ENCODE assay signal across 1 cellular context in the genomic region with DNA sequence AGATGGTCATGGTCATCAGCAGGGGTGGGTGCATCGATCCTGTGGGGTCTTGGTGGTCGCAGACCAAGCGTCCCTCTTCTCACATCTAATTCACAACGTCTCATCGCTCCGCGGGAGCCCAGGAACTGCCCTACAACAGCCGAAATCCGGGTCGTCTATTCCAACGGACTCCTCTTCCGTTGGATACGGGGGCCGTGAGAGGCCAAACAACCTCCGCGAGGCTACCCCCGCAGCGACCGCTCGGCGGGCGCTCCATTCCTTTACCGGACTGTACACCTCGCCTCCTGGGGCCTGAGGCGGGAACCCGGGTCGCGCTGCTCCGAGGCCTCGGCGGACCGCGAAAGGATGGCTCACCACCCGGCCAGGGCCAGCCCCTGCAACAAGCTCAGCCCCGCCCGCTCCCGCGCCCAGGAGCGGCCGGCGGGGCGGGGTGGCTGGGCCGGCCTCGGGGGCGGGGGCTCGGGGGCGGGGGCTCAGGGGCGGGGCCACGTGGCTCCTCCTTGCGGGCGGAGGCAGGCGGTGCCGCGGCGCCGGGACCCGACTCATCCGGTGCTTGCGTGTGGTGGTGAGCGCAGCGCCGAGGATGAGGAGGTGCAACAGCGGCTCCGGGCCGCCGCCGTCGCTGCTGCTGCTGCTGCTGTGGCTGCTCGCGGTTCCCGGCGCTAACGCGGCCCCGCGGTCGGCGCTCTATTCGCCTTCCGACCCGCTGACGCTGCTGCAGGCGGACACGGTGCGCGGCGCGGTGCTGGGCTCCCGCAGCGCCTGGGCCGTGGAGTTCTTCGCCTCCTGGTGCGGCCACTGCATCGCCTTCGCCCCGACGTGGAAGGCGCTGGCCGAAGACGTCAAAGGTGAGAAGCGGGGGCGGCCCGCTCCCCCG.
A peak's percentile ranks its signal among the peaks of the same experiment; 100 is the strongest.
TF ChIP-seq lines count a peak whose summit lies in the region.

A gene with protein sequence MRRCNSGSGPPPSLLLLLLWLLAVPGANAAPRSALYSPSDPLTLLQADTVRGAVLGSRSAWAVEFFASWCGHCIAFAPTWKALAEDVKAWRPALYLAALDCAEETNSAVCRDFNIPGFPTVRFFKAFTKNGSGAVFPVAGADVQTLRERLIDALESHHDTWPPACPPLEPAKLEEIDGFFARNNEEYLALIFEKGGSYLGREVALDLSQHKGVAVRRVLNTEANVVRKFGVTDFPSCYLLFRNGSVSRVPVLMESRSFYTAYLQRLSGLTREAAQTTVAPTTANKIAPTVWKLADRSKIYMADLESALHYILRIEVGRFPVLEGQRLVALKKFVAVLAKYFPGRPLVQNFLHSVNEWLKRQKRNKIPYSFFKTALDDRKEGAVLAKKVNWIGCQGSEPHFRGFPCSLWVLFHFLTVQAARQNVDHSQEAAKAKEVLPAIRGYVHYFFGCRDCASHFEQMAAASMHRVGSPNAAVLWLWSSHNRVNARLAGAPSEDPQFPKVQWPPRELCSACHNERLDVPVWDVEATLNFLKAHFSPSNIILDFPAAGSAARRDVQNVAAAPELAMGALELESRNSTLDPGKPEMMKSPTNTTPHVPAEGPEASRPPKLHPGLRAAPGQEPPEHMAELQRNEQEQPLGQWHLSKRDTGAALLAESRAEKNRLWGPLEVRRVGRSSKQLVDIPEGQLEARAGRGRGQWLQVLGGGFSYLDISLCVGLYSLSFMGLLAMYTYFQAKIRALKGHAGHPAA (plus strand): TSS at position 545 of the 877 bp plus-strand sequence. CDS start 39 bp downstream, at position 584.

TF ChIP-seq in HepG2, 621 proteins besides CTCF, POLR2A, EP300 and RAD21 (continued from another document):
- TF ChIP-seq TBX2 (CRISPR knock-in tag; IDR thresholded peaks at IDR 0.05; ENCODE audit: borderline replicate concordance) (peak; percentile 61), EEA1 (CRISPR knock-in tag; IDR thresholded peaks at IDR 0.05; ENCODE audit: borderline replicate concordance) (no peak), KDM5B (CRISPR knock-in tag; IDR thresholded peaks at IDR 0.05; ENCODE audit: borderline replicate concordance) (peak; percentile 75; the same call in 1 of the 2 replicates), ZFY (CRISPR knock-in tag; IDR thresholded peaks at IDR 0.05) (peak; percentile 67), ZNF10 (CRISPR knock-in tag; IDR thresholded peaks at IDR 0.05; ENCODE audit: borderline replicate concordance, low read depth) (no peak), NBN (conservative IDR thresholded peaks at IDR 0.05) (no peak), ERF (CRISPR knock-in tag; IDR thresholded peaks at IDR 0.05) (no peak), PCBP1 (IDR thresholded peaks at IDR 0.05; ENCODE audit: borderline replicate concordance, low read depth, low read length) (no peak), NFE2L2 (IDR thresholded peaks at IDR 0.05; ENCODE audit: low read length) (no peak), ZEB1 (IDR thresholded peaks at IDR 0.05; ENCODE audit: insufficient replicate concordance, low read depth) (no peak), ZNF670 (CRISPR knock-in tag; IDR thresholded peaks at IDR 0.05; ENCODE audit: borderline replicate concordance) (0 out of 2 replicates have a peak, but pooled peaks have one; percentile 41), NR2C2 (CRISPR knock-in tag; IDR thresholded peaks at IDR 0.05; ENCODE audit: borderline replicate concordance) (0 out of 2 replicates have a peak, but pooled peaks have one; percentile 19), ZNF326 (CRISPR knock-in tag; IDR thresholded peaks at IDR 0.05; ENCODE audit: borderline replicate concordance) (no peak), ISL2 (CRISPR knock-in tag; IDR thresholded peaks at IDR 0.05) (no peak; the same call in 1 of the 2 replicates), RBFOX2 (IDR thresholded peaks at IDR 0.05; ENCODE audit: low read depth, low read length) (peak; percentile 78), MTF1 (CRISPR knock-in tag; IDR thresholded peaks at IDR 0.05) (no peak), ZNF788 (CRISPR knock-in tag; IDR thresholded peaks at IDR 0.05; ENCODE audit: borderline replicate concordance) (peak; percentile 31; the same call in 1 of the 2 replicates), HNRNPL (IDR thresholded peaks at IDR 0.05; ENCODE audit: low read depth, low read length) (no peak), MAF1 (CRISPR knock-in tag; IDR thresholded peaks at IDR 0.05; ENCODE audit: borderline replicate concordance) (no peak)
- TF ChIP-seq, protein P1, sequence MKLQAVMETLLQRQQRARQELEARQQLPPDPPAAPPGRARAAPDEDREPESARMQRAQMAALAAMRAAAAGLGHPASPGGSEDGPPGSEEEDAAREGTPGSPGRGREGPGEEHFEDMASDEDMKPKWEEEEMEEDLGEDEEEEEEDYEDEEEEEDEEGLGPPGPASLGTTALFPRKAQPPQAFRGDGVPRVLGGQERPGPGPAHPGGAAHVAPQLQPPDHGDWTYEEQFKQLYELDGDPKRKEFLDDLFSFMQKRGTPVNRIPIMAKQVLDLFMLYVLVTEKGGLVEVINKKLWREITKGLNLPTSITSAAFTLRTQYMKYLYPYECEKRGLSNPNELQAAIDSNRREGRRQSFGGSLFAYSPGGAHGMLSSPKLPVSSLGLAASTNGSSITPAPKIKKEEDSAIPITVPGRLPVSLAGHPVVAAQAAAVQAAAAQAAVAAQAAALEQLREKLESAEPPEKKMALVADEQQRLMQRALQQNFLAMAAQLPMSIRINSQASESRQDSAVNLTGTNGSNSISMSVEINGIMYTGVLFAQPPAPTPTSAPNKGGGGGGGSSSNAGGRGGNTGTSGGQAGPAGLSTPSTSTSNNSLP (IDR thresholded peaks at IDR 0.05; ENCODE audit: low read depth, low read length): no peak
- TF ChIP-seq, protein P2, sequence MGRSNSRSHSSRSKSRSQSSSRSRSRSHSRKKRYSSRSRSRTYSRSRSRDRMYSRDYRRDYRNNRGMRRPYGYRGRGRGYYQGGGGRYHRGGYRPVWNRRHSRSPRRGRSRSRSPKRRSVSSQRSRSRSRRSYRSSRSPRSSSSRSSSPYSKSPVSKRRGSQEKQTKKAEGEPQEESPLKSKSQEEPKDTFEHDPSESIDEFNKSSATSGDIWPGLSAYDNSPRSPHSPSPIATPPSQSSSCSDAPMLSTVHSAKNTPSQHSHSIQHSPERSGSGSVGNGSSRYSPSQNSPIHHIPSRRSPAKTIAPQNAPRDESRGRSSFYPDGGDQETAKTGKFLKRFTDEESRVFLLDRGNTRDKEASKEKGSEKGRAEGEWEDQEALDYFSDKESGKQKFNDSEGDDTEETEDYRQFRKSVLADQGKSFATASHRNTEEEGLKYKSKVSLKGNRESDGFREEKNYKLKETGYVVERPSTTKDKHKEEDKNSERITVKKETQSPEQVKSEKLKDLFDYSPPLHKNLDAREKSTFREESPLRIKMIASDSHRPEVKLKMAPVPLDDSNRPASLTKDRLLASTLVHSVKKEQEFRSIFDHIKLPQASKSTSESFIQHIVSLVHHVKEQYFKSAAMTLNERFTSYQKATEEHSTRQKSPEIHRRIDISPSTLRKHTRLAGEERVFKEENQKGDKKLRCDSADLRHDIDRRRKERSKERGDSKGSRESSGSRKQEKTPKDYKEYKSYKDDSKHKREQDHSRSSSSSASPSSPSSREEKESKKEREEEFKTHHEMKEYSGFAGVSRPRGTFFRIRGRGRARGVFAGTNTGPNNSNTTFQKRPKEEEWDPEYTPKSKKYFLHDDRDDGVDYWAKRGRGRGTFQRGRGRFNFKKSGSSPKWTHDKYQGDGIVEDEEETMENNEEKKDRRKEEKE (IDR thresholded peaks at IDR 0.05): no peak
- TF ChIP-seq, protein P3, sequence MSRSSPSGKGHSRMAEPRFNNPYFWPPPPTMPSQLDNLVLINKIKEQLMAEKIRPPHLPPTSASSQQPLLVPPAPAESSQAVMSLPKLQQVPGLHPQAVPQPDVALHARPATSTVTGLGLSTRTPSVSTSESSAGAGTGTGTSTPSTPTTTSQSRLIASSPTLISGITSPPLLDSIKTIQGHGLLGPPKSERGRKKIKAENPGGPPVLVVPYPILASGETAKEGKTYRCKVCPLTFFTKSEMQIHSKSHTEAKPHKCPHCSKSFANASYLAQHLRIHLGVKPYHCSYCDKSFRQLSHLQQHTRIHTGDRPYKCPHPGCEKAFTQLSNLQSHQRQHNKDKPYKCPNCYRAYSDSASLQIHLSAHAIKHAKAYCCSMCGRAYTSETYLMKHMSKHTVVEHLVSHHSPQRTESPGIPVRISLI (CRISPR knock-in tag; IDR thresholded peaks at IDR 0.05; ENCODE audit: borderline replicate concordance): no peak
- TF ChIP-seq, protein P4, sequence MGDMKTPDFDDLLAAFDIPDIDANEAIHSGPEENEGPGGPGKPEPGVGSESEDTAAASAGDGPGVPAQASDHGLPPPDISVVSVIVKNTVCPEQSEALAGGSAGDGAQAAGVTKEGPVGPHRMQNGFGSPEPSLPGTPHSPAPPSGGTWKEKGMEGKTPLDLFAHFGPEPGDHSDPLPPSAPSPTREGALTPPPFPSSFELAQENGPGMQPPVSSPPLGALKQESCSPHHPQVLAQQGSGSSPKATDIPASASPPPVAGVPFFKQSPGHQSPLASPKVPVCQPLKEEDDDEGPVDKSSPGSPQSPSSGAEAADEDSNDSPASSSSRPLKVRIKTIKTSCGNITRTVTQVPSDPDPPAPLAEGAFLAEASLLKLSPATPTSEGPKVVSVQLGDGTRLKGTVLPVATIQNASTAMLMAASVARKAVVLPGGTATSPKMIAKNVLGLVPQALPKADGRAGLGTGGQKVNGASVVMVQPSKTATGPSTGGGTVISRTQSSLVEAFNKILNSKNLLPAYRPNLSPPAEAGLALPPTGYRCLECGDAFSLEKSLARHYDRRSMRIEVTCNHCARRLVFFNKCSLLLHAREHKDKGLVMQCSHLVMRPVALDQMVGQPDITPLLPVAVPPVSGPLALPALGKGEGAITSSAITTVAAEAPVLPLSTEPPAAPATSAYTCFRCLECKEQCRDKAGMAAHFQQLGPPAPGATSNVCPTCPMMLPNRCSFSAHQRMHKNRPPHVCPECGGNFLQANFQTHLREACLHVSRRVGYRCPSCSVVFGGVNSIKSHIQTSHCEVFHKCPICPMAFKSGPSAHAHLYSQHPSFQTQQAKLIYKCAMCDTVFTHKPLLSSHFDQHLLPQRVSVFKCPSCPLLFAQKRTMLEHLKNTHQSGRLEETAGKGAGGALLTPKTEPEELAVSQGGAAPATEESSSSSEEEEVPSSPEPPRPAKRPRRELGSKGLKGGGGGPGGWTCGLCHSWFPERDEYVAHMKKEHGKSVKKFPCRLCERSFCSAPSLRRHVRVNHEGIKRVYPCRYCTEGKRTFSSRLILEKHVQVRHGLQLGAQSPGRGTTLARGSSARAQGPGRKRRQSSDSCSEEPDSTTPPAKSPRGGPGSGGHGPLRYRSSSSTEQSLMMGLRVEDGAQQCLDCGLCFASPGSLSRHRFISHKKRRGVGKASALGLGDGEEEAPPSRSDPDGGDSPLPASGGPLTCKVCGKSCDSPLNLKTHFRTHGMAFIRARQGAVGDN (CRISPR knock-in tag; IDR thresholded peaks at IDR 0.05): peak; percentile 82
- TF ChIP-seq, protein P5, sequence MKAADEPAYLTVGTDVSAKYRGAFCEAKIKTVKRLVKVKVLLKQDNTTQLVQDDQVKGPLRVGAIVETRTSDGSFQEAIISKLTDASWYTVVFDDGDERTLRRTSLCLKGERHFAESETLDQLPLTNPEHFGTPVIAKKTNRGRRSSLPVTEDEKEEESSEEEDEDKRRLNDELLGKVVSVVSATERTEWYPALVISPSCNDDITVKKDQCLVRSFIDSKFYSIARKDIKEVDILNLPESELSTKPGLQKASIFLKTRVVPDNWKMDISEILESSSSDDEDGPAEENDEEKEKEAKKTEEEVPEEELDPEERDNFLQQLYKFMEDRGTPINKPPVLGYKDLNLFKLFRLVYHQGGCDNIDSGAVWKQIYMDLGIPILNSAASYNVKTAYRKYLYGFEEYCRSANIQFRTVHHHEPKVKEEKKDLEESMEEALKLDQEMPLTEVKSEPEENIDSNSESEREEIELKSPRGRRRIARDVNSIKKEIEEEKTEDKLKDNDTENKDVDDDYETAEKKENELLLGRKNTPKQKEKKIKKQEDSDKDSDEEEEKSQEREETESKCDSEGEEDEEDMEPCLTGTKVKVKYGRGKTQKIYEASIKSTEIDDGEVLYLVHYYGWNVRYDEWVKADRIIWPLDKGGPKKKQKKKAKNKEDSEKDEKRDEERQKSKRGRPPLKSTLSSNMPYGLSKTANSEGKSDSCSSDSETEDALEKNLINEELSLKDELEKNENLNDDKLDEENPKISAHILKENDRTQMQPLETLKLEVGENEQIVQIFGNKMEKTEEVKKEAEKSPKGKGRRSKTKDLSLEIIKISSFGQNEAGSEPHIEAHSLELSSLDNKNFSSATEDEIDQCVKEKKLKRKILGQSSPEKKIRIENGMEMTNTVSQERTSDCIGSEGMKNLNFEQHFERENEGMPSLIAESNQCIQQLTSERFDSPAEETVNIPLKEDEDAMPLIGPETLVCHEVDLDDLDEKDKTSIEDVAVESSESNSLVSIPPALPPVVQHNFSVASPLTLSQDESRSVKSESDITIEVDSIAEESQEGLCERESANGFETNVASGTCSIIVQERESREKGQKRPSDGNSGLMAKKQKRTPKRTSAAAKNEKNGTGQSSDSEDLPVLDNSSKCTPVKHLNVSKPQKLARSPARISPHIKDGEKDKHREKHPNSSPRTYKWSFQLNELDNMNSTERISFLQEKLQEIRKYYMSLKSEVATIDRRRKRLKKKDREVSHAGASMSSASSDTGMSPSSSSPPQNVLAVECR (CRISPR knock-in tag; IDR thresholded peaks at IDR 0.05; ENCODE audit: borderline replicate concordance): peak; percentile 73; the same call in 1 of the 2 replicates
- TF ChIP-seq, protein P6, sequence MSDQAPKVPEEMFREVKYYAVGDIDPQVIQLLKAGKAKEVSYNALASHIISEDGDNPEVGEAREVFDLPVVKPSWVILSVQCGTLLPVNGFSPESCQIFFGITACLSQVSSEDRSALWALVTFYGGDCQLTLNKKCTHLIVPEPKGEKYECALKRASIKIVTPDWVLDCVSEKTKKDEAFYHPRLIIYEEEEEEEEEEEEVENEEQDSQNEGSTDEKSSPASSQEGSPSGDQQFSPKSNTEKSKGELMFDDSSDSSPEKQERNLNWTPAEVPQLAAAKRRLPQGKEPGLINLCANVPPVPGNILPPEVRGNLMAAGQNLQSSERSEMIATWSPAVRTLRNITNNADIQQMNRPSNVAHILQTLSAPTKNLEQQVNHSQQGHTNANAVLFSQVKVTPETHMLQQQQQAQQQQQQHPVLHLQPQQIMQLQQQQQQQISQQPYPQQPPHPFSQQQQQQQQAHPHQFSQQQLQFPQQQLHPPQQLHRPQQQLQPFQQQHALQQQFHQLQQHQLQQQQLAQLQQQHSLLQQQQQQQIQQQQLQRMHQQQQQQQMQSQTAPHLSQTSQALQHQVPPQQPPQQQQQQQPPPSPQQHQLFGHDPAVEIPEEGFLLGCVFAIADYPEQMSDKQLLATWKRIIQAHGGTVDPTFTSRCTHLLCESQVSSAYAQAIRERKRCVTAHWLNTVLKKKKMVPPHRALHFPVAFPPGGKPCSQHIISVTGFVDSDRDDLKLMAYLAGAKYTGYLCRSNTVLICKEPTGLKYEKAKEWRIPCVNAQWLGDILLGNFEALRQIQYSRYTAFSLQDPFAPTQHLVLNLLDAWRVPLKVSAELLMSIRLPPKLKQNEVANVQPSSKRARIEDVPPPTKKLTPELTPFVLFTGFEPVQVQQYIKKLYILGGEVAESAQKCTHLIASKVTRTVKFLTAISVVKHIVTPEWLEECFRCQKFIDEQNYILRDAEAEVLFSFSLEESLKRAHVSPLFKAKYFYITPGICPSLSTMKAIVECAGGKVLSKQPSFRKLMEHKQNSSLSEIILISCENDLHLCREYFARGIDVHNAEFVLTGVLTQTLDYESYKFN (CRISPR knock-in tag; conservative IDR thresholded peaks at IDR 0.05): no peak
